Comparison of ENCODE assay signal across 8 cellular contexts in genomic region chr14:21913759-21914158, GRCh38.
A peak's percentile ranks its signal among the peaks of the same experiment; 100 is the strongest.
DNase-seq lines count a peak whose midpoint lies in the region; ATAC-seq, FAIRE-seq and TF ChIP-seq lines count a peak whose summit lies in the region.

No MANE protein-coding gene starts in this region.

- H3K9me3 ChIP-seq in HCT116 (ENCODE audit: control insufficient read depth in 1 of 2, insufficient read depth in 1 of 2, low read depth in 1 of 2, low read length in 2 of 2) (no peaks in the 10 kb centered on the region), endodermal cell (ENCODE audit: control insufficient read depth, low read length) (no peaks in the 10 kb centered on the region)

- POLR2A ChIA-PET in HCT116 (lab: Charles Lee) = no interaction called here

- H3K4me1 ChIP-seq in HCT116 (ENCODE audit: control insufficient read depth in 1 of 2, insufficient read depth in 2 of 2, low read length in 2 of 2) (no peaks in the 10 kb centered on the region), endodermal cell (ENCODE audit: control insufficient read depth, insufficient read depth, low read length) (no peaks in the 10 kb centered on the region)

- H3K36me3 ChIP-seq in HCT116 (ENCODE audit: control insufficient read depth in 1 of 2, insufficient read depth in 2 of 2, low read length in 2 of 2) = no peaks in the 10 kb centered on the region
- H3K36me3 ChIP-seq in endodermal cell (ENCODE audit: control insufficient read depth, insufficient read depth, low read length) = no peaks in the 10 kb centered on the region

- ATAC-seq in HCT116 (peak; percentile 92), HG02938 (IDR thresholded peaks at IDR 0.05; ENCODE audit: unreplicated experiment) (no peak)

- FAIRE-seq in D721Med (lab: Jason Lieb, UNC) = no peak

- TF ChIP-seq POLR2A in HCT116 (IDR thresholded peaks at IDR 0.05; ENCODE audit: borderline replicate concordance, extremely low read depth, insufficient read depth, insufficient read length) = no peak

- WGBS in endodermal cell (ENCODE audit: insufficient coverage in 1 of 2, insufficient read length in 1 of 2), 2 experiments = 18% methylated on average over 6 of the region's 6 CpGs; no CpG with 5 or more reads in 1 of the 2 experiments

- RAD21 ChIA-PET in HCT116 (lab: Charles Lee; ENCODE audit: low non-redundant PET in 1 of 2, low total read pairs in 2 of 2, uncharacterized antibody in 2 of 2, unreplicated experiment in 2 of 2) = no interaction called here

- peaks cover 3% of the 10 kb centered on the region for H3K4me1 Mint-ChIP-seq in endodermal cell

- no peak overlapping the region for H3K4me3 ChIP-seq in HCT116 (replicated peaks in 1 of 2; ENCODE audit: low read depth in 1 of 2, low read length in 2 of 2)
- H3K4me3 ChIP-seq in endodermal cell (ENCODE audit: low read length) = no peak overlapping the region

- H3K9me2 ChIP-seq in HCT116 (ENCODE audit: insufficient read depth) = no peaks in the 10 kb centered on the region

- no peak overlapping the region for H3K4me2 ChIP-seq in HCT116 (ENCODE audit: low read length)

- no peak overlapping the region for H3K27ac Mint-ChIP-seq in endodermal cell

- no peak overlapping the region for H3K9ac ChIP-seq in HCT116 (ENCODE audit: low read length)
- no peak overlapping the region for H3K9ac ChIP-seq in endodermal cell (ENCODE audit: extremely low read depth, low read length, poor library complexity, severe bottlenecking)

- peak; percentile 40; the same call in 1 of the 2 replicates for TF ChIP-seq RAD21 in HCT116 (IDR thresholded peaks at IDR 0.05; ENCODE audit: low read depth)

- H3K27ac ChIP-seq in HCT116 (ENCODE audit: low read depth, low read length) (no peak overlapping the region), endodermal cell (ENCODE audit: low read depth, low read length) (no peak overlapping the region)

- H3K27me3 ChIP-seq in HCT116 (ENCODE audit: insufficient read depth, low read length) = peaks cover 3% of the 10 kb centered on the region; the same call in 1 of the 2 replicates
- H3K27me3 ChIP-seq in endodermal cell (ENCODE audit: control insufficient read depth, insufficient read depth, low read length, poor library complexity, severe bottlenecking) = no peaks in the 10 kb centered on the region

- intact Hi-C loops in HCT116 (cut with micrococcal nuclease) = loop anchor here (5.0 kb wide), 1 partner anchor 179 kb away; no protein-coding TSS in a partner anchor

- BruUV-seq in HCT116 (replicated peaks; lab: Mats Ljungman, UMichigan) = no TSS peak

- peak overlapping the region; percentile 60 for H2AFZ ChIP-seq in HCT116 (ENCODE audit: low read depth, low read length, poor library complexity, severe bottlenecking)

- DNase-seq in D721Med (ENCODE audit: insufficient read length, low spot score) = no peak
- peak; percentile 71 for DNase-seq in HCT116 (ENCODE audit: low read depth, low spot score)
- DNase-seq in NCI-H526 (lab: John Stamatoyannopoulos, UW) = peak; percentile 35 to 78
- peak; percentile 62 for DNase-seq in activated CD4-positive, alpha-beta T cell treated with anti-CD3 and anti-CD28 coated beads, Interleukin-2, amount 50 U/mL, for 1 hour
- DNase-seq in endodermal cell = peak; percentile 90
- peak; percentile 75 for DNase-seq in mucosa of gallbladder (ENCODE audit: low spot score)
- peak; percentile 66 for DNase-seq in stimulated activated naive CD4-positive, alpha-beta T cell treated with Interleukin-2 at 50 U/mL for 16 hours (lab: John Stamatoyannopoulos, UW)

- H3K4me3 Mint-ChIP-seq in endodermal cell = no peak overlapping the region

- H3K79me2 ChIP-seq in HCT116 (ENCODE audit: insufficient read depth, low read length) = no peaks in the 10 kb centered on the region

- no peaks in the 10 kb centered on the region for H4K20me1 ChIP-seq in HCT116 (ENCODE audit: insufficient read depth)

- TF ChIP-seq CTCF in D721Med (IDR thresholded peaks at IDR 0.05; ENCODE audit: insufficient read depth, missing control alignments) (peak; percentile 64), HCT116 (IDR thresholded peaks at IDR 0.05 in 2 of 3, conservative IDR thresholded peaks at IDR 0.05 in 1 of 3; ENCODE audit: borderline replicate concordance in 1 of 3, insufficient read depth in 1 of 3, low read depth in 2 of 3, low read length in 2 of 3) (peak; percentile 28 to 86 (median 75); a peak in 5 of 6 replicates), endodermal cell (conservative IDR thresholded peaks at IDR 0.05) (peak; percentile 89)

- H3K27me3 Mint-ChIP-seq in endodermal cell (ENCODE audit: insufficient read depth) = peaks cover 5% of the 10 kb centered on the region

- H3K9me3 Mint-ChIP-seq in endodermal cell = no peaks in the 10 kb centered on the region

- no peaks in the 10 kb centered on the region for H3K36me3 Mint-ChIP-seq in endodermal cell (ENCODE audit: low read depth)

- CTCF ChIA-PET in HCT116 (lab: Charles Lee) = interaction anchor here (0.6 to 2.7 kb wide), 30 partner anchors 8 to 475 kb away, joined by 3 to 14 read pairs (median 4); no protein-coding TSS in a partner anchor

TF ChIP-seq in HCT116, 20 proteins besides CTCF, POLR2A, EP300 and RAD21:
- no peak for TF ChIP-seq ZFX (IDR thresholded peaks at IDR 0.05)
- no peak for TF ChIP-seq FOSL1 (IDR thresholded peaks at IDR 0.05; ENCODE audit: low read depth)
- no peak for TF ChIP-seq SP1 (IDR thresholded peaks at IDR 0.05; ENCODE audit: low read depth)
- no peak for TF ChIP-seq EGR1 (IDR thresholded peaks at IDR 0.05; ENCODE audit: low read depth)
- no peak for TF ChIP-seq SRF (IDR thresholded peaks at IDR 0.05; ENCODE audit: low read depth)
- TF ChIP-seq REST (IDR thresholded peaks at IDR 0.05; ENCODE audit: low read depth) = no peak
